ENCODE assay signal across 12 cellular contexts in the genomic region with DNA sequence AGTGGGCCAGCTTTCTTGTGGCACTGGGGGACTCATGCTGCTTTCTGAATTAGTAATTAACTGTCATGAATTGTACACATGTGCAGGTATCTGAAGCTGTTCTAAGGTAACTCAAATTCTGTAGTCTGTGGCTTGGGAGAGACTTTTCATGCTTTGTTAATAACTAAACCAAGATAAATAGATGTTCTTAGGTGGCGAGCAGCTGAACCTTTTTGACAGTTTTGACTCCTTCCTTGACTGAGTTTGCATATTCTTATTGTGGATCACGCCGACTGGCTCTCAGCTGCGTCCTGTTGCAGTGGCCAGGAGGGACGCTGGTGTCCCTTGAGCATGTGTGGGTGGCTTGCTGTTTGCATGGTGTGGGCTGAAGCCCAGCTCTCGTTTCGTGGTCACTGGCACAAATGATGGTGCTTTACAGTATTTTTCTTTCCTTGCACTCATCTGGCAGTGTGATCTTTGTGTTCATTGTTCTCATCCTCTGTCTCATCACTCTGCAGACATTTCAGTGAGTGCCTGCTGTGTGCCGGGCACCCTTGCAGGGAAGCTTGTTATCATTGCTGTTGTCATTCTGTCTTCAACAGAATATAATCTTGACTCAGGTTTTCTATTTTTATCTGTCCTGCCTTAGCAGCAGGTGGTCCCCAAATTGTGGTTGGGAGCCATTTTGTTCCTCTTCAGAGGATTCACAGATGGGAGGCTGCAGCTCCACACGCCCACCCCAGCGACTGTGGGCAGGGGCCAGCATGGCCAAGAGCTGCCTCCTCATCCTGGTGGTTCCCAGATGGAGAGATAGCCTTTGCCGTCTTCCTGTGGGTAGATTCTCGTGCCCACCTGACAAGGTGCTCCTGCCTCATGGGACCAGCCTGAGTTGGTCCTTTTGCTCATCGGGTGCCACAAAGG. TPM values are rescaled to one million over a fixed set of nuclear protein-coding genes. Genes with fewer than 3 reads are reported as not detected.
DNase-seq lines count a peak whose midpoint lies in the region; ATAC-seq and TF ChIP-seq lines count a peak whose summit lies in the region.
"Had no signal": no experiment of that assay in that cellular context is flagged by ENCODE, and none has a peak within 500 bp of the region (broad histone marks: within the 10 kb centered on the region; RNA-seq: fewer than 3 reads in every experiment).

No MANE protein-coding gene starts in this region.

- peaks cover 45% of the 10 kb centered on the region for H3F3A ChIP-seq in MM.1S (ENCODE audit: insufficient read depth, low read length)

- no peak overlapping the region for H2AFZ ChIP-seq in MM.1S (ENCODE audit: low read length)
- no peak overlapping the region for H2AFZ ChIP-seq in mammary epithelial cell (ENCODE audit: low read depth, low read length)

- ATAC-seq in GM18861 (IDR thresholded peaks at IDR 0.05; ENCODE audit: unreplicated experiment) (peak; percentile 53), GM21576 (IDR thresholded peaks at IDR 0.05; ENCODE audit: unreplicated experiment) (peak; percentile 32), HG03378 (IDR thresholded peaks at IDR 0.05; ENCODE audit: unreplicated experiment) (peak; percentile 56)

- no peak overlapping the region for H3K4me2 ChIP-seq in MM.1S (ENCODE audit: low read depth, low read length)
- H3K4me2 ChIP-seq in mammary epithelial cell (ENCODE audit: insufficient read depth, low read depth, low read length), result no peak overlapping the region

- WGBS in mammary epithelial cell (ENCODE audit: low coverage, missing lambda C conversion rate), result 52% methylated on average over 13 of the region's 13 CpGs

- no peaks in the 10 kb centered on the region for H3K36me3 Mint-ChIP-seq in Calu3 (ENCODE audit: insufficient read depth, unreplicated experiment)

- H3K9me2 ChIP-seq in MM.1S (replicated peaks; ENCODE audit: insufficient read depth, low read length), result no peaks in the 10 kb centered on the region

- H3K27me3 ChIP-seq in MM.1S (replicated peaks; ENCODE audit: insufficient read depth, low read length) (no peaks in the 10 kb centered on the region), H7 (ENCODE audit: control insufficient read depth, insufficient read depth, low read length) (no peaks in the 10 kb centered on the region), mammary epithelial cell (ENCODE audit: insufficient read depth, low read length) (no peaks in the 10 kb centered on the region)

- H3K27ac ChIP-seq in MM.1S (ENCODE audit: low read length), result no peak overlapping the region
- no peak overlapping the region for H3K27ac ChIP-seq in mammary epithelial cell (ENCODE audit: insufficient read depth, low read depth, low read length)

- H3K36me3 ChIP-seq in MM.1S (replicated peaks; ENCODE audit: insufficient read depth, low read length) (peaks cover 11% of the 10 kb centered on the region), H7 (replicated peaks; ENCODE audit: control insufficient read depth, insufficient read depth, low read length) (no peaks in the 10 kb centered on the region; the same call in 1 of the 2 replicates), mammary epithelial cell (ENCODE audit: insufficient read depth, low read length) (no peaks in the 10 kb centered on the region)

- no peak overlapping the region for H3K4me3 Mint-ChIP-seq in Calu3 (ENCODE audit: low read depth, unreplicated experiment)

- no peak overlapping the region for H3K27ac Mint-ChIP-seq in Calu3 (ENCODE audit: unreplicated experiment)

- H3K79me2 ChIP-seq in MM.1S (ENCODE audit: low read length), result peaks cover 87% of the 10 kb centered on the region
- H3K79me2 ChIP-seq in mammary epithelial cell (ENCODE audit: insufficient read depth, low read length), result peaks cover 3% of the 10 kb centered on the region

- CTCF ChIA-PET in Calu3 (lab: Charles Lee), result interaction anchor here (0.5 kb wide), 1 partner anchor 65 kb away, joined by 3 read pairs; no protein-coding TSS in a partner anchor
- CTCF ChIA-PET in mammary epithelial cell (lab: Charles Lee; ENCODE audit: low non-redundant PET), result no interaction called here

- TF ChIP-seq CTCF in MM.1S (IDR thresholded peaks at IDR 0.05; ENCODE audit: low read length), result no peak
- no peak for TF ChIP-seq CTCF in Calu3 (IDR thresholded peaks at IDR 0.05; ENCODE audit: unreplicated experiment)
- no peak for TF ChIP-seq CTCF in mammary epithelial cell (conservative IDR thresholded peaks at IDR 0.05 in 1 of 2, IDR thresholded peaks at IDR 0.05 in 1 of 2; ENCODE audit: extremely low read depth in 1 of 2, insufficient read depth in 1 of 2, low read depth in 1 of 2, low read length in 2 of 2)

- H4K20me1 ChIP-seq in MM.1S (ENCODE audit: insufficient read depth, low read length) (no peaks in the 10 kb centered on the region), mammary epithelial cell (ENCODE audit: insufficient read depth, low read length) (no peaks in the 10 kb centered on the region)

- H3K27me3 Mint-ChIP-seq in Calu3 (ENCODE audit: unreplicated experiment), result no peaks in the 10 kb centered on the region

- no peaks in the 10 kb centered on the region for H3K4me1 Mint-ChIP-seq in Calu3 (ENCODE audit: low read depth, unreplicated experiment)

- peak; percentile 82 for DNase-seq in posterior vena cava (ENCODE audit: low spot score)
- DNase-seq in MM.1S, result no peak
- DNase-seq in Calu3, result no peak
- DNase-seq in H7, result no peak
- DNase-seq in mammary epithelial cell, result no peak
- DNase-seq: activated effector memory CD4-positive, alpha-beta T cell treated with anti-CD3 and anti-CD28 coated beads, Interleukin-2, amount 50 U/mL, for 16 hours; NCI-H2029; stimulated activated CD4-positive, alpha-beta T cell treated with anti-CD3 and anti-CD28 coated beads, Interleukin-2, amount 100 ng/mL, for 48 hours had no signal

- no peaks in the 10 kb centered on the region for H3K9me3 Mint-ChIP-seq in Calu3 (ENCODE audit: low read depth, unreplicated experiment)

- intact Hi-C loops in posterior vena cava (cut with DNase I), result no loop called here
- intact Hi-C loops in Calu3 (cut with micrococcal nuclease; ENCODE audit: unreplicated experiment), result no loop called here
- intact Hi-C loops in mammary epithelial cell (cut with micrococcal nuclease), result no loop called here

- dilution Hi-C loops in mammary epithelial cell (cut with HindIII; ENCODE audit: low sequenced_read_pairs), result no loop called here

- in situ Hi-C loops in mammary epithelial cell (cut with MboI; ENCODE audit: low sequenced_read_pairs in 2 of 2), result no loop called here

- H3K4me3 ChIP-seq in MM.1S (ENCODE audit: low read length), result no peak overlapping the region
- H3K4me3 ChIP-seq in H7 (ENCODE audit: insufficient read depth, low read depth, low read length), result no peak overlapping the region
- no peak overlapping the region for H3K4me3 ChIP-seq in mammary epithelial cell (replicated peaks in 1 of 3; ENCODE audit: insufficient read depth in 1 of 3, low read depth in 2 of 3, low read length in 3 of 3)

- H3K9ac ChIP-seq in MM.1S (ENCODE audit: low read length) (no peak overlapping the region), mammary epithelial cell (ENCODE audit: insufficient read depth, low read length) (no peak overlapping the region)

- no TSS peak for BruUV-seq in Calu3 (replicated peaks; lab: Mats Ljungman, UMichigan)
- BruUV-seq in mammary epithelial cell (replicated peaks; lab: Mats Ljungman, UMichigan), result no TSS peak

- H3K4me1 ChIP-seq in MM.1S (ENCODE audit: low read length) (peaks cover 69% of the 10 kb centered on the region), mammary epithelial cell (ENCODE audit: insufficient read depth, low read length) (peaks cover 9% of the 10 kb centered on the region)

- no peaks in the 10 kb centered on the region for H3K9me3 ChIP-seq in MM.1S (replicated peaks; ENCODE audit: insufficient read depth, low read length)
- H3K9me3 ChIP-seq in mammary epithelial cell (replicated peaks; ENCODE audit: insufficient read depth, low read length), result peaks cover 7% of the 10 kb centered on the region

RNA-seq across cellular contexts. Expression of gene DUSP22, which starts 39.6 kb away (rescaled TPM):
- total RNA-seq in posterior vena cava (10 to 100 TPM; 45.7 to 51.8 TPM), Calu3 (2022) (14.2 and 14.7 TPM in 2 replicates), mammary epithelial cell (10 to 100 TPM; 21.5 to 28.2 TPM)
- total RNA-seq in H7 (2014; rRNA removed; shearing (Covaris generic)), result 30.7 and 42.1 TPM in 2 replicates
- polyA plus RNA-seq in mammary epithelial cell, result 16.4 TPM
- polyA minus RNA-seq in mammary epithelial cell, result 5.0 TPM

RNA-seq across cellular contexts. Expression of gene IRF4, which starts 59.7 kb away (rescaled TPM):
- total RNA-seq in posterior vena cava (1 to 10 TPM; 1.7 to 2.7 TPM), Calu3 (2022) (not detected in 2 replicates), mammary epithelial cell (not detected)
- 1.1 and 4.8 TPM in 2 replicates for total RNA-seq in H7 (2014; rRNA removed; shearing (Covaris generic))
- polyA plus RNA-seq in mammary epithelial cell, result 0.01 TPM
- not detected for polyA minus RNA-seq in mammary epithelial cell
- total RNA-seq: lung microvascular endothelial cell had no signal
